In the genomic region with DNA sequence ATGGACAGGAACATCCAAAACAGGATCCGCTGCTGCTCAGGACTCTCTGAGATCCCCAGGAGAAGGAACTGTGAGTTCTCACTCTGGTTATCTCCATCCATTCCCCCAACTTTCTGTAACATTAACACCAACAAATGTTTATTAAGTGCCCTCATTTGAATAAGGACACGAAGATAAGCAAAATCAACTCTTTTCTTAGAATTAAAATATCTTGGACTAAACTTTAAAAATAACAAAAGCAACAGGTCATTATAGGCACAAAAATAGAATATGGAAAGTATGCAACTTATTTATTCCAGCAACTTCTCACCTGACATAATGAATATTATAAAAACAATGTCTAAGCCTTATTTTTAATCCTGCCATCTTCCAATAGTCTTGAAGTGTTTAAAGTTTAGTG, we compare ENCODE assay signal across 19 cellular contexts. TPM values are rescaled to one million over a fixed set of nuclear protein-coding genes. Genes with fewer than 3 reads are reported as not detected.
"Had no signal": no experiment of that assay in that cellular context is flagged by ENCODE, and none has a peak within 500 bp of the region (broad histone marks: within the 10 kb centered on the region; RNA-seq: fewer than 3 reads in every experiment).

A gene with protein sequence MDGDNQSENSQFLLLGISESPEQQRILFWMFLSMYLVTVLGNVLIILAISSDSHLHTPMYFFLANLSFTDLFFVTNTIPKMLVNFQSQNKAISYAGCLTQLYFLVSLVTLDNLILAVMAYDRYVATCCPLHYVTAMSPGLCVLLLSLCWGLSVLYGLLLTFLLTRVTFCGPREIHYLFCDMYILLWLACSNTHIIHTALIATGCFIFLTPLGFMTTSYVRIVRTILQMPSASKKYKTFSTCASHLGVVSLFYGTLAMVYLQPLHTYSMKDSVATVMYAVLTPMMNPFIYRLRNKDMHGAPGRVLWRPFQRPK (minus strand): TSS at position 101 of the 400 bp plus-strand sequence. CDS start 0 bp downstream, at position 101.

RNA-seq across cellular contexts. Expression of the gene that starts here (rescaled TPM):
- total RNA-seq: activated B cell treated with CpG ODN at 0.5 μM for 24 hours; activated CD4-positive, alpha-beta memory T cell treated with anti-CD3 and anti-CD28 coated beads for 36 hours; activated CD4-positive, alpha-beta T cell treated with anti-CD3 and anti-CD28 coated beads, Interleukin-2, amount 10 ng/mL, durations not matched to agents 24 days and 14 days; activated CD8-positive, alpha-beta memory T cell treated with anti-CD3 and anti-CD28 coated beads for 36 hours; activated CD8-positive, alpha-beta T cell treated with anti-CD3 and anti-CD28 coated beads for 36 hours; activated naive CD4-positive, alpha-beta T cell treated with anti-CD3 and anti-CD28 coated beads for 36 hours; activated naive CD4-positive, alpha-beta T cell treated with anti-CD3 and anti-CD28 coated beads, Interleukin-2, amount 50 U/mL, for 72 hours; activated naive CD8-positive, alpha-beta T cell treated with anti-CD3 and anti-CD28 coated beads for 36 hours; activated T-cell treated with anti-CD3 and anti-CD28 coated beads, Interleukin-2, amount 50 U/mL, for 4 hours; activated T-cell treated with anti-CD3 and anti-CD28 coated beads, Interleukin-2, amount 50 U/mL, for 72 hours; activated T-helper 1 cell treated with anti-CD3 and anti-CD28 coated beads, Interleukin-12 subunit alpha, Interleukin-12 subunit beta, Interleukin-2, Interleukin-4 antibody, amounts not matched to agents 30 ng/mL and 10 ng/mL and 1 ng/mL, durations not matched to agents 14 hours and 24 hours and 36 hours; activated T-helper 17 cell treated with anti-CD3 and anti-CD28 coated beads, Interleukin-2, amount 50 U/mL, for 72 hours; adrenal gland; aorta; astrocyte; body of pancreas; breast epithelium; cardiac septum; cerebellum had no signal
- polyA plus RNA-seq: adrenal gland, aorta had no signal
